Comparison of ENCODE assay signal across 15 cellular contexts in genomic region chr12:121813951-121814350, GRCh38. TPM values are rescaled to one million over a fixed set of nuclear protein-coding genes. Genes with fewer than 3 reads are reported as not detected.
A peak's percentile ranks its signal among the peaks of the same experiment; 100 is the strongest.
DNase-seq lines count a peak whose midpoint lies in the region; ATAC-seq and TF ChIP-seq lines count a peak whose summit lies in the region.
"Had no signal": no experiment of that assay in that cellular context is flagged by ENCODE, and none has a peak within 500 bp of the region (broad histone marks: within the 10 kb centered on the region; RNA-seq: fewer than 3 reads in every experiment).

No MANE protein-coding gene starts in this region.

- TF ChIP-seq CTCF in VCaP (conservative IDR thresholded peaks at IDR 0.05) = no peak
- no peak for TF ChIP-seq CTCF in glutamatergic neuron (IDR thresholded peaks at IDR 0.05; ENCODE audit: partially characterized antibody, unreplicated experiment)

- intact Hi-C loops in activated CD4-positive, alpha-beta T cell treated with anti-CD3 and anti-CD28 coated beads, Interleukin-2, amount 10 ng/mL, durations not matched to agents 24 days and 14 days (cut with micrococcal nuclease) = no loop called here

- H3K36me3 Mint-ChIP-seq in activated CD4-positive, alpha-beta T cell treated with anti-CD3 and anti-CD28 coated beads, Interleukin-2, amount 10 ng/mL, durations not matched to agents 24 days and 14 days (ENCODE audit: low read depth) = peaks cover 60% of the 10 kb centered on the region
- H3K36me3 Mint-ChIP-seq in CD4-positive, CD25-positive, alpha-beta regulatory T cell = peaks cover 35% of the 10 kb centered on the region
- peaks cover 5% of the 10 kb centered on the region for H3K36me3 Mint-ChIP-seq in glutamatergic neuron (ENCODE audit: unreplicated experiment)

- no peaks in the 10 kb centered on the region for H3K27me3 Mint-ChIP-seq in activated CD4-positive, alpha-beta T cell treated with anti-CD3 and anti-CD28 coated beads, Interleukin-2, amount 10 ng/mL, durations not matched to agents 24 days and 14 days
- H3K27me3 Mint-ChIP-seq in CD4-positive, CD25-positive, alpha-beta regulatory T cell = no peaks in the 10 kb centered on the region
- H3K27me3 Mint-ChIP-seq in glutamatergic neuron (ENCODE audit: unreplicated experiment) = peaks cover 13% of the 10 kb centered on the region
- H3K27me3 Mint-ChIP-seq: stimulated activated naive B cell treated with anti-CD40 and anti-IgM and Interleukin-4, amounts not matched to agents 10 μg/mL and 1 μg/mL and 100 μg/mL, for 72 hours had no signal

- no peak overlapping the region for H3K27ac ChIP-seq in CD4-positive, CD25-positive, alpha-beta regulatory T cell (ENCODE audit: insufficient read depth, low read length, poor library complexity, severe bottlenecking)
- H3K27ac ChIP-seq in VCaP = peak overlapping the region; percentile 83
- no peak overlapping the region for H3K27ac ChIP-seq in caudate nucleus (ENCODE audit: low read depth, low read length)
- H3K27ac ChIP-seq: ascending aorta had no signal

- no peaks in the 10 kb centered on the region for H3K27me3 ChIP-seq in CD4-positive, CD25-positive, alpha-beta regulatory T cell (ENCODE audit: control insufficient read depth, insufficient read depth, low read length)
- H3K27me3 ChIP-seq: ascending aorta, tibial artery had no signal

- peak overlapping the region; percentile 83 for H3K4me3 Mint-ChIP-seq in activated CD4-positive, alpha-beta T cell treated with anti-CD3 and anti-CD28 coated beads, Interleukin-2, amount 10 ng/mL, durations not matched to agents 24 days and 14 days
- peak overlapping the region in 3 of 4 donors; percentile 82 to 92 (median 88) for H3K4me3 Mint-ChIP-seq in CD4-positive, CD25-positive, alpha-beta regulatory T cell
- peak overlapping the region; percentile 82 for H3K4me3 Mint-ChIP-seq in glutamatergic neuron (ENCODE audit: unreplicated experiment)
- H3K4me3 Mint-ChIP-seq: stimulated activated naive B cell treated with anti-CD40 and anti-IgM and Interleukin-4, amounts not matched to agents 10 μg/mL and 1 μg/mL and 100 μg/mL, for 72 hours had no signal

- peaks cover 32% of the 10 kb centered on the region for H3K4me1 Mint-ChIP-seq in activated CD4-positive, alpha-beta T cell treated with anti-CD3 and anti-CD28 coated beads, Interleukin-2, amount 10 ng/mL, durations not matched to agents 24 days and 14 days
- H3K4me1 Mint-ChIP-seq in CD4-positive, CD25-positive, alpha-beta regulatory T cell = peaks cover 10 to 55% (median 29%) of the 10 kb centered on the region in 4 donors
- H3K4me1 Mint-ChIP-seq in glutamatergic neuron (ENCODE audit: low read depth, unreplicated experiment) = peaks cover 6% of the 10 kb centered on the region

- ATAC-seq in CD4-positive, CD25-positive, alpha-beta regulatory T cell (ENCODE audit: low read depth in 2 of 2) = no peak
- no peak for ATAC-seq in HG03280 (IDR thresholded peaks at IDR 0.05; ENCODE audit: unreplicated experiment)
- ATAC-seq: GM23338; stimulated activated naive B cell treated with anti-CD40 and anti-IgM and Interleukin-4, amounts not matched to agents 10 μg/mL and 1 μg/mL and 100 μg/mL, for 72 hours had no signal

- H3K36me3 ChIP-seq in CD4-positive, CD25-positive, alpha-beta regulatory T cell (ENCODE audit: control insufficient read depth, insufficient read depth, low read length) = peaks cover 67% of the 10 kb centered on the region

- H3K27ac Mint-ChIP-seq in activated CD4-positive, alpha-beta T cell treated with anti-CD3 and anti-CD28 coated beads, Interleukin-2, amount 10 ng/mL, durations not matched to agents 24 days and 14 days = no peak overlapping the region
- peak overlapping the region in 1 of 3 donors; percentile 66 for H3K27ac Mint-ChIP-seq in CD4-positive, CD25-positive, alpha-beta regulatory T cell
- no peak overlapping the region for H3K27ac Mint-ChIP-seq in glutamatergic neuron (ENCODE audit: unreplicated experiment)
- H3K27ac Mint-ChIP-seq: GM23338, mesothelial cell of epicardium had no signal

- no peaks in the 10 kb centered on the region for H3K9me3 ChIP-seq in CD4-positive, CD25-positive, alpha-beta regulatory T cell (ENCODE audit: control insufficient read depth in 2 of 2, low read length in 2 of 2)
- H3K9me3 ChIP-seq: ascending aorta, tibial artery had no signal

- peaks cover 48% of the 10 kb centered on the region for H3K4me1 ChIP-seq in CD4-positive, CD25-positive, alpha-beta regulatory T cell (ENCODE audit: control insufficient read depth, insufficient read depth, low read length, poor library complexity, severe bottlenecking)

- DNase-seq in activated CD4-positive, alpha-beta T cell treated with anti-CD3 and anti-CD28 coated beads, Interleukin-2, amount 10 ng/mL, durations not matched to agents 24 days and 14 days = no peak
- DNase-seq in activated CD4-positive, alpha-beta T cell treated with anti-CD3 and anti-CD28 coated beads for 4 hours = no peak
- no peak for DNase-seq in CD4-positive, CD25-positive, alpha-beta regulatory T cell
- DNase-seq in glutamatergic neuron = no peak
- DNase-seq in T-helper 2 cell = no peak
- DNase-seq in caudate nucleus (lab: John Stamatoyannopoulos, UW) = no peak
- DNase-seq: C1 segment of cervical spinal cord; hypothalamus; stimulated activated naive B cell treated with anti-CD40 and anti-IgM and Interleukin-4, amounts not matched to agents 10 μg/mL and 1 μg/mL and 100 μg/mL, for 72 hours had no signal

- H3K9me3 Mint-ChIP-seq in activated CD4-positive, alpha-beta T cell treated with anti-CD3 and anti-CD28 coated beads, Interleukin-2, amount 10 ng/mL, durations not matched to agents 24 days and 14 days = no peaks in the 10 kb centered on the region
- no peaks in the 10 kb centered on the region for H3K9me3 Mint-ChIP-seq in CD4-positive, CD25-positive, alpha-beta regulatory T cell
- peaks cover 12% of the 10 kb centered on the region for H3K9me3 Mint-ChIP-seq in glutamatergic neuron (ENCODE audit: unreplicated experiment)
- H3K9me3 Mint-ChIP-seq: GM23338; mesothelial cell of epicardium; stimulated activated naive B cell treated with anti-CD40 and anti-IgM and Interleukin-4, amounts not matched to agents 10 μg/mL and 1 μg/mL and 100 μg/mL, for 72 hours had no signal

- H3K4me3 ChIP-seq in CD4-positive, CD25-positive, alpha-beta regulatory T cell (ENCODE audit: low read depth, low read length) = no peak overlapping the region
- H3K4me3 ChIP-seq: GM23338, tibial artery had no signal

RNA-seq across cellular contexts. Expression of gene SETD1B, which starts 10.1 kb away (rescaled TPM):
- total RNA-seq in activated CD4-positive, alpha-beta T cell treated with anti-CD3 and anti-CD28 coated beads, Interleukin-2, amount 10 ng/mL, durations not matched to agents 24 days and 14 days = 26.6 and 29.2 TPM in 2 replicates
- total RNA-seq in CD4-positive, CD25-positive, alpha-beta regulatory T cell = 118 TPM
- polyA plus RNA-seq in CD4-positive, CD25-positive, alpha-beta regulatory T cell = 1 to 10 TPM; 1.2 to 2.0 (median 1.5) TPM
- total RNA-seq in glutamatergic neuron (ENCODE audit: unreplicated experiment) = 35.0 TPM

RNA-seq across cellular contexts. Expression of gene RHOF, which starts 20.5 kb away (rescaled TPM):
- 107 and 114 TPM in 2 replicates for total RNA-seq in activated CD4-positive, alpha-beta T cell treated with anti-CD3 and anti-CD28 coated beads, Interleukin-2, amount 10 ng/mL, durations not matched to agents 24 days and 14 days
- total RNA-seq in CD4-positive, CD25-positive, alpha-beta regulatory T cell = 149 TPM
- 100 to 1,000 TPM in 1 of 4 donors, 10 to 100 TPM in 3; 80.4 to 100 (median 92.0) TPM for polyA plus RNA-seq in CD4-positive, CD25-positive, alpha-beta regulatory T cell
- 31.1 TPM for total RNA-seq in glutamatergic neuron (ENCODE audit: unreplicated experiment)

RNA-seq across cellular contexts. Expression of gene HPD, which starts 44.7 kb away (rescaled TPM):
- total RNA-seq in activated CD4-positive, alpha-beta T cell treated with anti-CD3 and anti-CD28 coated beads, Interleukin-2, amount 10 ng/mL, durations not matched to agents 24 days and 14 days = not detected in 2 replicates
- not detected for total RNA-seq in CD4-positive, CD25-positive, alpha-beta regulatory T cell
- polyA plus RNA-seq in CD4-positive, CD25-positive, alpha-beta regulatory T cell = not detected
- not detected for total RNA-seq in glutamatergic neuron (ENCODE audit: unreplicated experiment)
- total RNA-seq: GM23338 had no signal
- polyA plus RNA-seq: GM23338 had no signal
